ENCODE assay signal across 1 cellular context in genomic region chr2:178190938-178191910, GRCh38.
TF ChIP-seq lines count a peak whose summit lies in the region.

No MANE protein-coding gene starts in this region.

TF ChIP-seq in SK-N-SH, 30 proteins besides CTCF, POLR2A, EP300 and RAD21 (continued from another document):
- TF ChIP-seq REST (IDR thresholded peaks at IDR 0.05; ENCODE audit: low read depth, low read length) (no peak), MXI1 (IDR thresholded peaks at IDR 0.05; ENCODE audit: low read depth, low read length) (no peak)
